ENCODE assay signal across 18 cellular contexts in genomic region chr15:34155859-34156258, GRCh38. TPM values are rescaled to one million over a fixed set of nuclear protein-coding genes. Genes with fewer than 3 reads are reported as not detected.
DNase-seq lines count a peak whose midpoint lies in the region; ATAC-seq and TF ChIP-seq lines count a peak whose summit lies in the region.
"Had no signal": no experiment of that assay in that cellular context is flagged by ENCODE, and none has a peak within 500 bp of the region (broad histone marks: within the 10 kb centered on the region; RNA-seq: fewer than 3 reads in every experiment).

No MANE protein-coding gene starts in this region.

- H3K27me3 ChIP-seq in IMR-90 (ENCODE audit: control insufficient read depth, insufficient read depth, low read length) (no peaks in the 10 kb centered on the region), hepatocyte (no peaks in the 10 kb centered on the region), GM23248 (replicated peaks; ENCODE audit: insufficient read depth) (no peaks in the 10 kb centered on the region)
- H3K27me3 ChIP-seq: BLaER1 treated with 17β-estradiol and CSF1 and Interleukin-3, amounts not matched to agents 10 nM and 100 nM; MG63; SJSA1 had no signal

- H3K23ac ChIP-seq in IMR-90 (ENCODE audit: low read depth, low read length), result no peak overlapping the region

- H3K9ac ChIP-seq in IMR-90 (ENCODE audit: low read depth, low read length) (no peak overlapping the region), GM23248 (no peak overlapping the region)
- H3K9ac ChIP-seq: BLaER1 treated with 17β-estradiol and CSF1 and Interleukin-3, amounts not matched to agents 10 nM and 100 nM had no signal

- no peaks in the 10 kb centered on the region for H3K27me3 Mint-ChIP-seq in activated T-helper 17 cell treated with anti-CD3 and anti-CD28 coated beads, Interleukin-2, amount 50 U/mL, for 72 hours
- no peaks in the 10 kb centered on the region for H3K27me3 Mint-ChIP-seq in stimulated activated naive B cell treated with anti-CD40 and anti-IgM and Interleukin-4, amounts not matched to agents 10 μg/mL and 1 μg/mL and 100 μg/mL, for 72 hours

- H3K27ac Mint-ChIP-seq in activated T-helper 17 cell treated with anti-CD3 and anti-CD28 coated beads, Interleukin-2, amount 50 U/mL, for 72 hours, result peak overlapping the region; percentile 93
- H3K27ac Mint-ChIP-seq in stimulated activated naive B cell treated with anti-CD40 and anti-IgM and Interleukin-4, amounts not matched to agents 10 μg/mL and 1 μg/mL and 100 μg/mL, for 72 hours, result peak overlapping the region; percentile 77
- H3K27ac Mint-ChIP-seq: CD8-positive, alpha-beta T cell had no signal

- H4K20me1 ChIP-seq in IMR-90 (ENCODE audit: insufficient read depth, low read length) (no peaks in the 10 kb centered on the region), hepatocyte (ENCODE audit: insufficient read depth, poor library complexity, severe bottlenecking) (no peaks in the 10 kb centered on the region), GM23248 (ENCODE audit: insufficient read depth) (no peaks in the 10 kb centered on the region)
- H4K20me1 ChIP-seq: BLaER1 treated with 17β-estradiol and CSF1 and Interleukin-3, amounts not matched to agents 10 nM and 100 nM had no signal

- no peak overlapping the region for H2AK9ac ChIP-seq in IMR-90 (replicated peaks; ENCODE audit: low read depth, low read length, poor library complexity)

- H2BK120ac ChIP-seq in IMR-90 (ENCODE audit: low read depth, low read length), result no peak overlapping the region

- no peak overlapping the region for H3K4me2 ChIP-seq in IMR-90 (ENCODE audit: low read depth, low read length)
- no peak overlapping the region for H3K4me2 ChIP-seq in hepatocyte
- H3K4me2 ChIP-seq in GM23248 (ENCODE audit: unreplicated experiment), result no peak overlapping the region
- H3K4me2 ChIP-seq: BLaER1 treated with 17β-estradiol and CSF1 and Interleukin-3, amounts not matched to agents 10 nM and 100 nM had no signal

- H3K27ac ChIP-seq in IMR-90 (ENCODE audit: insufficient read depth, low read length) (no peak overlapping the region), hepatocyte (peak overlapping the region; percentile 95), GM23248 (no peak overlapping the region)

- H3K79me2 ChIP-seq in hepatocyte (no peaks in the 10 kb centered on the region), GM23248 (ENCODE audit: insufficient read depth) (peaks cover 12% of the 10 kb centered on the region)

- no peak overlapping the region for H4K8ac ChIP-seq in IMR-90 (ENCODE audit: low read depth in 2 of 2, low read length in 2 of 2)

- TF ChIP-seq POLR2A in IMR-90 (IDR thresholded peaks at IDR 0.05; ENCODE audit: low read depth, low read length), result no peak

- H3K18ac ChIP-seq in IMR-90 (ENCODE audit: low read depth, low read length), result no peak overlapping the region

- H3K4me3 ChIP-seq in IMR-90 (ENCODE audit: insufficient read depth, low read depth, low read length), result no peak overlapping the region
- H3K4me3 ChIP-seq in hepatocyte, result no peak overlapping the region
- H3K4me3 ChIP-seq in GM23248, result no peak overlapping the region
- H3K4me3 ChIP-seq: MG63, SJSA1 had no signal

- H3K14ac ChIP-seq in IMR-90 (replicated peaks; ENCODE audit: low read depth, low read length), result no peak overlapping the region

- H3K9me1 ChIP-seq in IMR-90 (ENCODE audit: insufficient read depth, low read length), result no peaks in the 10 kb centered on the region

- BruUV-seq in IMR-90 (replicated peaks; lab: Mats Ljungman, UMichigan), result no TSS peak

- H3K9me2 ChIP-seq in hepatocyte (replicated peaks; ENCODE audit: insufficient read depth) (no peaks in the 10 kb centered on the region), GM23248 (ENCODE audit: insufficient read depth) (no peaks in the 10 kb centered on the region)

- TF ChIP-seq RAD21 in IMR-90 (IDR thresholded peaks at IDR 0.05; ENCODE audit: low read length), result no peak

- no peak for ATAC-seq in IMR-90 (ENCODE audit: low read depth)
- no peak for ATAC-seq in activated T-helper 17 cell treated with anti-CD3 and anti-CD28 coated beads, Interleukin-2, amount 50 U/mL, for 72 hours (replicated peaks)
- no peak for ATAC-seq in stimulated activated naive B cell treated with anti-CD40 and anti-IgM and Interleukin-4, amounts not matched to agents 10 μg/mL and 1 μg/mL and 100 μg/mL, for 72 hours (replicated peaks)
- ATAC-seq: CD8-positive, alpha-beta T cell; Right ventricle myocardium inferior had no signal

- H2BK5ac ChIP-seq in IMR-90 (ENCODE audit: low read depth, low read length, poor library complexity, severe bottlenecking), result no peak overlapping the region

- H2BK20ac ChIP-seq in IMR-90 (ENCODE audit: low read depth, low read length), result no peak overlapping the region

- intact Hi-C loops in IMR-90 (cut with micrococcal nuclease), result no loop called here

- POLR2A ChIA-PET in IMR-90 (lab: Charles Lee; ENCODE audit: unreplicated experiment), result no interaction called here

- peaks cover 15% of the 10 kb centered on the region for H3F3A ChIP-seq in GM23248 (ENCODE audit: insufficient read depth)

- peaks cover 7 to 26% of the 10 kb centered on the region in 2 experiments for H3K79me1 ChIP-seq in IMR-90 (ENCODE audit: low read depth in 1 of 2, low read length in 2 of 2)

- no peak overlapping the region for H2AK5ac ChIP-seq in IMR-90 (ENCODE audit: low read depth, low read length)

- no peak overlapping the region for H4K5ac ChIP-seq in IMR-90 (ENCODE audit: low read depth, low read length)

- 100% methylated on average over 3 of the region's 7 CpGs; no CpG with 5 or more reads in 1 of the 2 experiments for WGBS in IMR-90 (ENCODE audit: extremely low coverage in 2 of 2, insufficient read length in 1 of 2), 2 experiments
- 98% methylated on average over 7 of the region's 7 CpGs for WGBS in hepatocyte (ENCODE audit: low lambda C conversion rate, missing lambda C conversion rate)
- 97 to 99% methylated on average over 7 of the region's 7 CpGs for whole genome bisulfite sequencing in GM23248 (ENCODE audit: low coverage in 1 of 2, low lambda C conversion rate in 2 of 2, missing lambda C conversion rate in 2 of 2), 2 experiments

- H3K4me1 Mint-ChIP-seq in activated T-helper 17 cell treated with anti-CD3 and anti-CD28 coated beads, Interleukin-2, amount 50 U/mL, for 72 hours, result peaks cover 8% of the 10 kb centered on the region
- H3K4me1 Mint-ChIP-seq in stimulated activated naive B cell treated with anti-CD40 and anti-IgM and Interleukin-4, amounts not matched to agents 10 μg/mL and 1 μg/mL and 100 μg/mL, for 72 hours, result peaks cover 7 to 18% of the 10 kb centered on the region in 2 donors

- peaks cover 87% of the 10 kb centered on the region for H3K36me3 Mint-ChIP-seq in activated T-helper 17 cell treated with anti-CD3 and anti-CD28 coated beads, Interleukin-2, amount 50 U/mL, for 72 hours (ENCODE audit: low read depth)
- peaks cover 52 to 74% of the 10 kb centered on the region in 2 donors for H3K36me3 Mint-ChIP-seq in stimulated activated naive B cell treated with anti-CD40 and anti-IgM and Interleukin-4, amounts not matched to agents 10 μg/mL and 1 μg/mL and 100 μg/mL, for 72 hours

- no peak for DNase-seq in IMR-90
- no peak for DNase-seq in hepatocyte (ENCODE audit: low spot score)
- DNase-seq in stimulated activated naive B cell treated with anti-CD40 and anti-IgM and Interleukin-4, amounts not matched to agents 10 μg/mL and 1 μg/mL and 100 μg/mL, for 72 hours, result no peak
- DNase-seq in GM23248, result no peak
- no peak for DNase-seq in NOMO-1 treated with dmso at 0.1 percent for 144 hours (lab: John Stamatoyannopoulos, UW; ENCODE audit: unreplicated experiment)
- DNase-seq in NCI-H524 (lab: John Stamatoyannopoulos, UW), result no peak
- DNase-seq: ACHN; Calu3; CD8-positive, alpha-beta T cell; GDM1; MG63; NCI-H1417; NCI-H187; NCI-H2107 had no signal

- CTCF ChIA-PET in IMR-90 (lab: Yijun Ruan, JAX), result no interaction called here

- peaks cover 19% of the 10 kb centered on the region for H3K9me3 Mint-ChIP-seq in activated T-helper 17 cell treated with anti-CD3 and anti-CD28 coated beads, Interleukin-2, amount 50 U/mL, for 72 hours
- H3K9me3 Mint-ChIP-seq in stimulated activated naive B cell treated with anti-CD40 and anti-IgM and Interleukin-4, amounts not matched to agents 10 μg/mL and 1 μg/mL and 100 μg/mL, for 72 hours, result peaks cover 25 to 28% of the 10 kb centered on the region in 2 donors

- in situ Hi-C loops in IMR-90 (cut with MboI; ENCODE audit: low sequenced_read_pairs), result no loop called here
- in situ Hi-C loops in GM23248 (cut with MboI), result no loop called here

- H4K91ac ChIP-seq in IMR-90 (ENCODE audit: insufficient read depth, low read depth, low read length), result no peak overlapping the region

- H3K9me3 ChIP-seq in IMR-90 (ENCODE audit: control insufficient read depth, insufficient read depth, low read length) (peaks cover 19% of the 10 kb centered on the region), hepatocyte (ENCODE audit: low read depth) (no peaks in the 10 kb centered on the region), GM23248 (ENCODE audit: low read depth) (no peaks in the 10 kb centered on the region)

- TF ChIP-seq CTCF in IMR-90 (conservative IDR thresholded peaks at IDR 0.05; ENCODE audit: low read depth, low read length) (no peak), hepatocyte (IDR thresholded peaks at IDR 0.05; ENCODE audit: poor library complexity) (no peak)

- H2BK15ac ChIP-seq in IMR-90 (ENCODE audit: low read depth, low read length), result no peak overlapping the region

- H3K4ac ChIP-seq in IMR-90 (ENCODE audit: low read depth, low read length), result no peak overlapping the region

- H3K4me3 Mint-ChIP-seq in activated T-helper 17 cell treated with anti-CD3 and anti-CD28 coated beads, Interleukin-2, amount 50 U/mL, for 72 hours, result no peak overlapping the region
- H3K4me3 Mint-ChIP-seq in stimulated activated naive B cell treated with anti-CD40 and anti-IgM and Interleukin-4, amounts not matched to agents 10 μg/mL and 1 μg/mL and 100 μg/mL, for 72 hours, result peak overlapping the region in 1 of 2 donors; percentile 48
- H3K4me3 Mint-ChIP-seq: CD8-positive, alpha-beta T cell had no signal

- no peak overlapping the region for H2AFZ ChIP-seq in IMR-90 (replicated peaks; ENCODE audit: low read length, poor library complexity)
- H2AFZ ChIP-seq in hepatocyte, result no peak overlapping the region
- H2AFZ ChIP-seq in GM23248, result no peak overlapping the region

- no peak overlapping the region for H3K56ac ChIP-seq in IMR-90 (ENCODE audit: extremely low read depth, insufficient read depth, low read length)

- peaks cover 27% of the 10 kb centered on the region for H3K36me3 ChIP-seq in IMR-90 (ENCODE audit: control insufficient read depth, insufficient read depth, low read length)
- H3K36me3 ChIP-seq in hepatocyte (replicated peaks; ENCODE audit: insufficient read depth, low read depth), result no peaks in the 10 kb centered on the region
- peaks cover 59% of the 10 kb centered on the region for H3K36me3 ChIP-seq in GM23248 (ENCODE audit: low read depth)

- H3K4me1 ChIP-seq in IMR-90 (ENCODE audit: control insufficient read depth, insufficient read depth, low read length) (no peaks in the 10 kb centered on the region), hepatocyte (ENCODE audit: insufficient read depth) (no peaks in the 10 kb centered on the region), GM23248 (ENCODE audit: insufficient read depth) (no peaks in the 10 kb centered on the region)
- H3K4me1 ChIP-seq: BLaER1 treated with 17β-estradiol and CSF1 and Interleukin-3, amounts not matched to agents 10 nM and 100 nM had no signal

- dilution Hi-C loops in IMR-90 (cut with HindIII; ENCODE audit: low sequenced_read_pairs, unreplicated experiment), result no loop called here

RNA-seq across cellular contexts. Expression of gene PGBD4, which starts 54.0 kb away (rescaled TPM):
- total RNA-seq in IMR-90 (2012; rRNA removed), result 1.3 and 1.9 TPM in 2 replicates
- polyA plus RNA-seq in IMR-90 (2012; rRNA removed), result 0.75 and 0.89 TPM in 2 replicates
- polyA plus RNA-seq in IMR-90 (2012; cell fraction: cytosol; rRNA removed), result 0.15 and 0.16 TPM in 2 replicates
- polyA plus RNA-seq in IMR-90 (2012; cell fraction: nucleus; rRNA removed; ENCODE audit: low replicate concordance), result 0.14 and 0.73 TPM in 2 replicates
- 1 to 10 TPM; 2.8 to 2.9 TPM for total RNA-seq in activated T-helper 17 cell treated with anti-CD3 and anti-CD28 coated beads, Interleukin-2, amount 50 U/mL, for 72 hours
- 1.9 and 2.0 TPM in 2 replicates for total RNA-seq in hepatocyte
- 0.54 and 0.56 TPM in 2 replicates for polyA plus RNA-seq in hepatocyte
- 0.76 and 1.7 TPM in 2 replicates for total RNA-seq in GM23248 (2014; rRNA removed; shearing (Covaris generic))
- polyA plus RNA-seq in GM23248 (2016; fragmentation: Nextera tagmentation; extraction: Ambion mirVana), result 0.75 and 0.99 TPM in 2 replicates

RNA-seq across cellular contexts. Expression of gene KATNBL1, which starts 54.0 kb away (rescaled TPM):
- total RNA-seq in IMR-90 (2012; rRNA removed) (24.0 and 50.5 TPM in 2 replicates), hepatocyte (127 and 166 TPM in 2 replicates)
- polyA plus RNA-seq in IMR-90 (2012; rRNA removed) (14.4 and 17.1 TPM in 2 replicates), hepatocyte (55.4 and 72.0 TPM in 2 replicates), GM23248 (2016; fragmentation: Nextera tagmentation; extraction: Ambion mirVana) (51.9 and 57.1 TPM in 2 replicates)
- polyA plus RNA-seq in IMR-90 (2012; cell fraction: cytosol; rRNA removed), result 2.6 and 5.1 TPM in 2 replicates
- polyA plus RNA-seq in IMR-90 (2012; cell fraction: nucleus; rRNA removed; ENCODE audit: low replicate concordance), result 7.6 and 33.1 TPM in 2 replicates
- total RNA-seq in activated T-helper 17 cell treated with anti-CD3 and anti-CD28 coated beads, Interleukin-2, amount 50 U/mL, for 72 hours, result 10 to 100 TPM; 41.6 to 51.3 TPM
- 39.3 and 50.8 TPM in 2 replicates for total RNA-seq in GM23248 (2014; rRNA removed; shearing (Covaris generic))

RNA-seq across cellular contexts. Expression of gene EMC7, which starts 54.2 kb away (rescaled TPM):
- total RNA-seq in IMR-90 (2012; rRNA removed) (46.6 and 58.6 TPM in 2 replicates), hepatocyte (56.4 and 63.2 TPM in 2 replicates)
- polyA plus RNA-seq in IMR-90 (2012; rRNA removed) (66.8 and 76.4 TPM in 2 replicates), hepatocyte (191 and 207 TPM in 2 replicates), GM23248 (2016; fragmentation: Nextera tagmentation; extraction: Ambion mirVana) (229 and 236 TPM in 2 replicates)
- polyA plus RNA-seq in IMR-90 (2012; cell fraction: cytosol; rRNA removed), result 20.0 and 31.5 TPM in 2 replicates
- polyA plus RNA-seq in IMR-90 (2012; cell fraction: nucleus; rRNA removed; ENCODE audit: low replicate concordance), result 3.0 and 27.9 TPM in 2 replicates
- 10 to 100 TPM; 33.2 to 66.2 TPM for total RNA-seq in activated T-helper 17 cell treated with anti-CD3 and anti-CD28 coated beads, Interleukin-2, amount 50 U/mL, for 72 hours
- total RNA-seq in GM23248 (2014; rRNA removed; shearing (Covaris generic)), result 29.6 and 52.6 TPM in 2 replicates
